In genomic region chr10:71032887-71033286, GRCh38 we compare ENCODE assay signal across 32 cellular contexts.
"Had no signal": no experiment of that assay in that cellular context is flagged by ENCODE, and none has a peak within 500 bp of the region (broad histone marks: within the 10 kb centered on the region; RNA-seq: fewer than 3 reads in every experiment).

No MANE protein-coding gene starts in this region.

- H3K27ac Mint-ChIP-seq: activated CD4-positive, alpha-beta memory T cell treated with anti-CD3 and anti-CD28 coated beads for 36 hours; activated CD4-positive, alpha-beta T cell treated with anti-CD3 and anti-CD28 coated beads for 36 hours; activated CD4-positive, alpha-beta T cell treated with anti-CD3 and anti-CD28 coated beads, Interleukin-2, amount 10 ng/mL, durations not matched to agents 24 days and 14 days; activated CD8-positive, alpha-beta memory T cell treated with anti-CD3 and anti-CD28 coated beads, Interleukin-2, amount 10 ng/mL, durations not matched to agents 7 days and 5 days; activated CD8-positive, alpha-beta T cell treated with anti-CD3 and anti-CD28 coated beads, Interleukin-2, amount 10 ng/mL, durations not matched to agents 7 days and 5 days; activated naive CD8-positive, alpha-beta T cell; activated T-helper 1 cell treated with anti-CD3 and anti-CD28 coated beads, Interleukin-12 subunit alpha, Interleukin-12 subunit beta, Interleukin-2, Interleukin-4 antibody, amounts not matched to agents 30 ng/mL and 10 ng/mL and 1 ng/mL, durations not matched to agents 14 hours and 24 hours and 36 hours; activated T-helper 2 cell treated with anti-CD3 and anti-CD28 coated beads, Interferon-gamma antibody, Interleukin-2, Interleukin-4, amounts not matched to agents 10 μg/mL and 5 μg/mL and 100 μg/mL, durations not matched to agents 14 hours and 24 hours and 36 hours; effector memory CD8-positive, alpha-beta T cell had no signal

- H3K36me3 Mint-ChIP-seq: activated CD4-positive, alpha-beta memory T cell treated with anti-CD3 and anti-CD28 coated beads for 36 hours; activated CD8-positive, alpha-beta memory T cell treated with anti-CD3 and anti-CD28 coated beads, Interleukin-2, amount 10 ng/mL, durations not matched to agents 7 days and 5 days; activated naive CD8-positive, alpha-beta T cell had no signal

- H3K27me3 Mint-ChIP-seq: activated CD4-positive, alpha-beta T cell treated with anti-CD3 and anti-CD28 coated beads, Interleukin-2, amount 10 ng/mL, durations not matched to agents 24 days and 14 days; activated CD8-positive, alpha-beta memory T cell treated with anti-CD3 and anti-CD28 coated beads, Interleukin-2, amount 10 ng/mL, durations not matched to agents 7 days and 5 days had no signal

- ATAC-seq: activated CD4-positive, alpha-beta T cell treated with anti-CD3 and anti-CD28 coated beads for 36 hours; activated CD8-positive, alpha-beta memory T cell treated with anti-CD3 and anti-CD28 coated beads, Interleukin-2, amount 10 ng/mL, durations not matched to agents 7 days and 5 days; activated CD8-positive, alpha-beta T cell treated with anti-CD3 and anti-CD28 coated beads, Interleukin-2, amount 10 ng/mL, durations not matched to agents 7 days and 5 days; effector memory CD8-positive, alpha-beta T cell; gastroesophageal sphincter had no signal

- FAIRE-seq: astrocyte, colon, endothelial cell of umbilical vein had no signal

- H3K9me3 ChIP-seq: esophagus squamous epithelium, gastroesophageal sphincter had no signal

- H3K36me3 ChIP-seq: brain microvascular endothelial cell, esophagus squamous epithelium, gastroesophageal sphincter had no signal

- DNase-seq: activated CD4-positive, alpha-beta memory T cell treated with anti-CD3 and anti-CD28 coated beads for 36 hours; activated CD4-positive, alpha-beta T cell treated with anti-CD3 and anti-CD28 coated beads for 36 hours; activated CD4-positive, alpha-beta T cell treated with anti-CD3 and anti-CD28 coated beads, Interleukin-2, amount 10 ng/mL, durations not matched to agents 24 days and 14 days; activated CD4-positive, CD25-positive, alpha-beta regulatory T cell; activated CD4-positive, CD25-positive, alpha-beta regulatory T cell treated with anti-CD3 and anti-CD28 coated beads, Interleukin-2, amount 50 U/mL, for 72 hours; activated CD8-positive, alpha-beta memory T cell treated with anti-CD3 and anti-CD28 coated beads, Interleukin-2, amount 10 ng/mL, durations not matched to agents 7 days and 5 days; activated CD8-positive, alpha-beta memory T cell treated with anti-CD3 and anti-CD28 coated beads, Interleukin-2, amount 50 U/mL, for 4 hours; activated CD8-positive, alpha-beta T cell treated with anti-CD3 and anti-CD28 coated beads, Interleukin-2, amount 10 ng/mL, durations not matched to agents 7 days and 5 days; activated gamma-delta T cell treated with Interleukin-2 at 50 U/mL for 16 hours; activated naive CD4-positive, alpha-beta T cell treated with anti-CD3 and anti-CD28 coated beads, Interleukin-2, amount 50 U/mL, for 16 hours; activated naive CD4-positive, alpha-beta T cell treated with Interleukin-2 at 50 U/mL for 16 hours; activated T-cell treated with anti-CD3 and anti-CD28 coated beads, Interleukin-2, amount 50 U/mL, for 1 hour; activated T-cell treated with anti-CD3 and anti-CD28 coated beads, Interleukin-2, amount 50 U/mL, for 48 hours; amniotic stem cell; anterior cingulate cortex; brain microvascular endothelial cell; caudate nucleus; cortex of kidney; dermis blood vessel endothelial cell; effector CD4-positive, alpha-beta T cell; effector memory CD8-positive, alpha-beta T cell; esophagus squamous epithelium; foreskin melanocyte; T-helper 2 cell had no signal

- H3K9me3 Mint-ChIP-seq: activated CD4-positive, alpha-beta memory T cell treated with anti-CD3 and anti-CD28 coated beads for 36 hours; activated CD4-positive, alpha-beta T cell treated with anti-CD3 and anti-CD28 coated beads, Interleukin-2, amount 10 ng/mL, durations not matched to agents 24 days and 14 days; activated T-helper 1 cell treated with anti-CD3 and anti-CD28 coated beads, Interleukin-12 subunit alpha, Interleukin-12 subunit beta, Interleukin-2, Interleukin-4 antibody, amounts not matched to agents 30 ng/mL and 10 ng/mL and 1 ng/mL, durations not matched to agents 14 hours and 24 hours and 36 hours; activated T-helper 2 cell treated with anti-CD3 and anti-CD28 coated beads, Interferon-gamma antibody, Interleukin-2, Interleukin-4, amounts not matched to agents 10 μg/mL and 5 μg/mL and 100 μg/mL, durations not matched to agents 14 hours and 24 hours and 36 hours; effector memory CD8-positive, alpha-beta T cell had no signal

- H3K4me3 Mint-ChIP-seq: activated CD4-positive, alpha-beta memory T cell treated with anti-CD3 and anti-CD28 coated beads for 36 hours; activated CD4-positive, alpha-beta T cell treated with anti-CD3 and anti-CD28 coated beads for 36 hours; activated CD4-positive, alpha-beta T cell treated with anti-CD3 and anti-CD28 coated beads, Interleukin-2, amount 10 ng/mL, durations not matched to agents 24 days and 14 days; activated CD8-positive, alpha-beta memory T cell treated with anti-CD3 and anti-CD28 coated beads, Interleukin-2, amount 10 ng/mL, durations not matched to agents 7 days and 5 days; activated CD8-positive, alpha-beta T cell treated with anti-CD3 and anti-CD28 coated beads, Interleukin-2, amount 10 ng/mL, durations not matched to agents 7 days and 5 days; activated naive CD8-positive, alpha-beta T cell; activated T-helper 1 cell treated with anti-CD3 and anti-CD28 coated beads, Interleukin-12 subunit alpha, Interleukin-12 subunit beta, Interleukin-2, Interleukin-4 antibody, amounts not matched to agents 30 ng/mL and 10 ng/mL and 1 ng/mL, durations not matched to agents 14 hours and 24 hours and 36 hours; effector memory CD8-positive, alpha-beta T cell had no signal

- H3K4me1 Mint-ChIP-seq: activated CD4-positive, alpha-beta T cell treated with anti-CD3 and anti-CD28 coated beads for 36 hours; activated CD4-positive, alpha-beta T cell treated with anti-CD3 and anti-CD28 coated beads, Interleukin-2, amount 10 ng/mL, durations not matched to agents 24 days and 14 days; activated CD8-positive, alpha-beta memory T cell treated with anti-CD3 and anti-CD28 coated beads, Interleukin-2, amount 10 ng/mL, durations not matched to agents 7 days and 5 days had no signal

- H3K4me3 ChIP-seq: esophagus squamous epithelium, gastroesophageal sphincter had no signal

- H3K4me1 ChIP-seq: esophagus squamous epithelium, gastroesophageal sphincter had no signal

- H3K27ac ChIP-seq: brain microvascular endothelial cell, epithelial cell of prostate, esophagus squamous epithelium, gastroesophageal sphincter had no signal
